33 cellular contexts compared by ENCODE assay signal in genomic region chr10:98517672-98518071, GRCh38.
"Had no signal": no experiment of that assay in that cellular context is flagged by ENCODE, and none has a peak within 500 bp of the region (broad histone marks: within the 10 kb centered on the region; RNA-seq: fewer than 3 reads in every experiment).

No MANE protein-coding gene starts in this region.

- H3K27ac Mint-ChIP-seq: activated B cell treated with CpG ODN at 0.5 μM for 24 hours; activated CD4-positive, alpha-beta memory T cell treated with anti-CD3 and anti-CD28 coated beads, Interleukin-2, amount 10 ng/mL, durations not matched to agents 7 days and 5 days; activated CD4-positive, alpha-beta T cell treated with anti-CD3 and anti-CD28 coated beads for 36 hours; activated CD4-positive, alpha-beta T cell treated with anti-CD3 and anti-CD28 coated beads, Interleukin-2, amount 10 ng/mL, durations not matched to agents 24 days and 14 days; activated naive CD4-positive, alpha-beta T cell treated with anti-CD3 and anti-CD28 coated beads, Interleukin-2, amount 10 ng/mL, durations not matched to agents 7 days and 5 days; activated naive CD4-positive, alpha-beta T cell treated with anti-CD3 and anti-CD28 coated beads, Interleukin-2, amount 50 U/mL, for 72 hours; activated naive CD8-positive, alpha-beta T cell treated with anti-CD3 and anti-CD28 coated beads, Interleukin-2, amount 10 ng/mL, durations not matched to agents 7 days and 5 days; activated T-cell treated with anti-CD3 and anti-CD28 coated beads, Interleukin-2, amount 50 U/mL, for 24 hours; activated T-cell treated with anti-CD3 and anti-CD28 coated beads, Interleukin-2, amount 50 U/mL, for 72 hours; brain; dendritic cell treated with granulocyte-macrophage colony-stimulating factor and Interleukin-4, amounts not matched to agents 40 ng/mL and 50 ng/mL, for 4 days; endodermal cell; T-helper 17 cell; T-helper 2 cell treated with Interferon-gamma antibody and Interleukin-4, amounts not matched to agents 5 μg/mL and 100 μg/mL, for 36 hours had no signal

- ATAC-seq: activated CD4-positive, alpha-beta T cell treated with anti-CD3 and anti-CD28 coated beads for 36 hours; activated CD4-positive, CD25-positive, alpha-beta regulatory T cell treated with anti-CD3 and anti-CD28 coated beads, Interleukin-2, amount 50 U/mL, for 24 hours; activated naive CD4-positive, alpha-beta T cell treated with anti-CD3 and anti-CD28 coated beads, Interleukin-2, amount 50 U/mL, for 72 hours; activated T-cell treated with anti-CD3 and anti-CD28 coated beads, Interleukin-2, amount 50 U/mL, for 72 hours; foreskin keratinocyte; gastrocnemius medialis; heart left ventricle; T-helper 17 cell had no signal

- H3K36me3 Mint-ChIP-seq: activated naive CD4-positive, alpha-beta T cell treated with anti-CD3 and anti-CD28 coated beads, Interleukin-2, amount 10 ng/mL, durations not matched to agents 7 days and 5 days; activated naive CD4-positive, alpha-beta T cell treated with anti-CD3 and anti-CD28 coated beads, Interleukin-2, amount 50 U/mL, for 72 hours; activated naive CD8-positive, alpha-beta T cell treated with anti-CD3 and anti-CD28 coated beads, Interleukin-2, amount 10 ng/mL, durations not matched to agents 7 days and 5 days; brain had no signal

- H3K9me3 ChIP-seq: ascending aorta, esophagus muscularis mucosa, gastrocnemius medialis had no signal

- H3K4me1 Mint-ChIP-seq: activated B cell treated with CpG ODN at 0.5 μM for 24 hours; activated CD4-positive, alpha-beta memory T cell treated with anti-CD3 and anti-CD28 coated beads, Interleukin-2, amount 10 ng/mL, durations not matched to agents 7 days and 5 days; activated CD4-positive, alpha-beta T cell treated with anti-CD3 and anti-CD28 coated beads for 36 hours; activated CD4-positive, alpha-beta T cell treated with anti-CD3 and anti-CD28 coated beads, Interleukin-2, amount 10 ng/mL, durations not matched to agents 24 days and 14 days; activated naive CD4-positive, alpha-beta T cell treated with anti-CD3 and anti-CD28 coated beads, Interleukin-2, amount 10 ng/mL, durations not matched to agents 7 days and 5 days; activated naive CD8-positive, alpha-beta T cell treated with anti-CD3 and anti-CD28 coated beads, Interleukin-2, amount 10 ng/mL, durations not matched to agents 7 days and 5 days; central memory CD8-positive, alpha-beta T cell; T-helper 17 cell had no signal

- H3K36me3 ChIP-seq: ascending aorta, esophagus muscularis mucosa, gastrocnemius medialis, heart left ventricle, WERI-Rb-1 had no signal

- DNase-seq: activated B cell treated with CpG ODN at 0.5 μM for 24 hours; activated CD4-positive, alpha-beta memory T cell treated with anti-CD3 and anti-CD28 coated beads, Interleukin-2, amount 10 ng/mL, durations not matched to agents 7 days and 5 days; activated CD4-positive, alpha-beta T cell treated with anti-CD3 and anti-CD28 coated beads for 36 hours; activated CD4-positive, alpha-beta T cell treated with anti-CD3 and anti-CD28 coated beads, Interleukin-2, amount 10 ng/mL, durations not matched to agents 24 days and 14 days; activated CD8-positive, alpha-beta memory T cell treated with anti-CD3 and anti-CD28 coated beads, Interleukin-2, amount 50 U/mL, for 48 hours; activated gamma-delta T cell; activated naive CD4-positive, alpha-beta T cell; activated naive CD4-positive, alpha-beta T cell treated with anti-CD3 and anti-CD28 coated beads, Interleukin-2, amount 10 ng/mL, durations not matched to agents 7 days and 5 days; activated naive CD8-positive, alpha-beta T cell treated with anti-CD3 and anti-CD28 coated beads, Interleukin-2, amount 10 ng/mL, durations not matched to agents 7 days and 5 days; activated T-cell treated with anti-CD3 and anti-CD28 coated beads for 4 hours; activated T-cell treated with anti-CD3 and anti-CD28 coated beads, Interleukin-2, amount 50 U/mL, for 24 hours; activated T-cell treated with anti-CD3 and anti-CD28 coated beads, Interleukin-2, amount 50 U/mL, for 72 hours; dorsolateral prefrontal cortex; effector memory CD4-positive, alpha-beta T cell; endodermal cell; erythroblast; foreskin keratinocyte; gastrocnemius medialis; glutamatergic neuron; heart left ventricle; T-helper 1 cell; T-helper 17 cell; T1000; WERI-Rb-1 had no signal

- H3K9me3 Mint-ChIP-seq: activated B cell treated with CpG ODN at 0.5 μM for 24 hours; activated CD4-positive, alpha-beta memory T cell treated with anti-CD3 and anti-CD28 coated beads, Interleukin-2, amount 10 ng/mL, durations not matched to agents 7 days and 5 days; activated CD4-positive, alpha-beta T cell treated with anti-CD3 and anti-CD28 coated beads, Interleukin-2, amount 10 ng/mL, durations not matched to agents 24 days and 14 days; activated naive CD4-positive, alpha-beta T cell treated with anti-CD3 and anti-CD28 coated beads, Interleukin-2, amount 10 ng/mL, durations not matched to agents 7 days and 5 days; activated naive CD4-positive, alpha-beta T cell treated with anti-CD3 and anti-CD28 coated beads, Interleukin-2, amount 50 U/mL, for 72 hours; activated naive CD8-positive, alpha-beta T cell treated with anti-CD3 and anti-CD28 coated beads, Interleukin-2, amount 10 ng/mL, durations not matched to agents 7 days and 5 days; activated T-cell treated with anti-CD3 and anti-CD28 coated beads, Interleukin-2, amount 50 U/mL, for 72 hours; central memory CD8-positive, alpha-beta T cell; T-helper 2 cell treated with Interferon-gamma antibody and Interleukin-4, amounts not matched to agents 5 μg/mL and 100 μg/mL, for 36 hours had no signal

- H3K4me3 Mint-ChIP-seq: activated B cell treated with CpG ODN at 0.5 μM for 24 hours; activated CD4-positive, alpha-beta memory T cell treated with anti-CD3 and anti-CD28 coated beads, Interleukin-2, amount 10 ng/mL, durations not matched to agents 7 days and 5 days; activated CD4-positive, alpha-beta T cell treated with anti-CD3 and anti-CD28 coated beads for 36 hours; activated CD4-positive, alpha-beta T cell treated with anti-CD3 and anti-CD28 coated beads, Interleukin-2, amount 10 ng/mL, durations not matched to agents 24 days and 14 days; activated naive CD4-positive, alpha-beta T cell treated with anti-CD3 and anti-CD28 coated beads, Interleukin-2, amount 10 ng/mL, durations not matched to agents 7 days and 5 days; activated naive CD8-positive, alpha-beta T cell treated with anti-CD3 and anti-CD28 coated beads, Interleukin-2, amount 10 ng/mL, durations not matched to agents 7 days and 5 days; activated T-cell treated with anti-CD3 and anti-CD28 coated beads, Interleukin-2, amount 50 U/mL, for 24 hours; activated T-cell treated with anti-CD3 and anti-CD28 coated beads, Interleukin-2, amount 50 U/mL, for 72 hours; brain; central memory CD8-positive, alpha-beta T cell; dendritic cell treated with granulocyte-macrophage colony-stimulating factor and Interleukin-4, amounts not matched to agents 40 ng/mL and 50 ng/mL, for 4 days; endodermal cell; T-helper 17 cell; T-helper 2 cell treated with Interferon-gamma antibody and Interleukin-4, amounts not matched to agents 5 μg/mL and 100 μg/mL, for 36 hours had no signal

- H3K4me1 ChIP-seq: ascending aorta, esophagus muscularis mucosa, foreskin keratinocyte, gastrocnemius medialis, heart left ventricle had no signal

- H3K4me3 ChIP-seq: ascending aorta, coronary artery, dorsolateral prefrontal cortex, esophagus muscularis mucosa, gastrocnemius medialis, heart left ventricle had no signal

- H3K27ac ChIP-seq: ascending aorta, coronary artery, dorsolateral prefrontal cortex, esophagus muscularis mucosa, foreskin keratinocyte, gastrocnemius medialis, heart left ventricle, WERI-Rb-1 had no signal
